ENCODE assay signal across 8 cellular contexts in genomic region chr3:169661567-169662214, GRCh38. TPM values are rescaled to one million over a fixed set of nuclear protein-coding genes. Genes with fewer than 3 reads are reported as not detected.
DNase-seq lines count a peak whose midpoint lies in the region; ATAC-seq and TF ChIP-seq lines count a peak whose summit lies in the region.

No MANE protein-coding gene starts in this region.

- peak overlapping the region; percentile 22 to 86 for H3K9ac ChIP-seq in duodenal mucosa (ENCODE audit: low read depth in 1 of 2, low read length in 2 of 2)
- H3K9ac ChIP-seq in mesenchymal stem cell (ENCODE audit: low read length), result peak overlapping the region; percentile 43

- no peak overlapping the region for H3K18ac ChIP-seq in mesenchymal stem cell (ENCODE audit: low read depth in 1 of 2, low read length in 2 of 2)

- under 1% methylated on average over 33 of the region's 44 CpGs for WGBS in mesenchymal stem cell
- under 1% methylated on average over 44 of the region's 44 CpGs for WGBS in urinary bladder

- peaks cover 51% of the 10 kb centered on the region for H3K27me3 ChIP-seq in AG04450 (ENCODE audit: control insufficient read depth, insufficient read depth, low read length)
- H3K27me3 ChIP-seq in duodenal mucosa (ENCODE audit: control insufficient read depth in 1 of 2, insufficient read depth in 2 of 2, low read length in 2 of 2), result peaks cover 32 to 61% of the 10 kb centered on the region in 2 donors
- H3K27me3 ChIP-seq in mesenchymal stem cell (ENCODE audit: control insufficient read depth in 1 of 2, insufficient read depth in 1 of 2, low read length in 2 of 2), result peaks cover 73 to 94% of the 10 kb centered on the region in 2 experiments

- H3K4me2 ChIP-seq in mesenchymal stem cell (ENCODE audit: low read length, poor library complexity, severe bottlenecking), result peak overlapping the region; percentile 99

- peak overlapping the region in 1 of 2 experiments; percentile 75 for H3K23ac ChIP-seq in mesenchymal stem cell (ENCODE audit: low read length in 2 of 2)

- no peak overlapping the region for H2BK120ac ChIP-seq in mesenchymal stem cell (ENCODE audit: low read depth, low read length)

- no peak overlapping the region for H3K14ac ChIP-seq in mesenchymal stem cell (ENCODE audit: low read length in 2 of 2)

- CTCF ChIA-PET in AG04450 (lab: Charles Lee), result interaction anchor here (0.6 to 4.8 kb wide), 14 partner anchors 11 to 797 kb away, joined by 3 to 39 read pairs (median 4); no protein-coding TSS in a partner anchor

- peaks cover 4 to 18% of the 10 kb centered on the region in 2 donors for H3K4me1 ChIP-seq in duodenal mucosa (ENCODE audit: control insufficient read depth in 1 of 2, insufficient read depth in 2 of 2, low read length in 2 of 2)
- peaks cover 26% of the 10 kb centered on the region for H3K4me1 ChIP-seq in mesenchymal stem cell (ENCODE audit: control insufficient read depth, insufficient read depth, low read depth, low read length)
- H3K4me1 ChIP-seq in urinary bladder (ENCODE audit: insufficient read depth), result no peaks in the 10 kb centered on the region

- peaks cover 4% of the 10 kb centered on the region; the same call in 1 of the 2 replicates for H3K9me3 ChIP-seq in AG04450 (ENCODE audit: control insufficient read depth, insufficient read depth, low read length)
- no peaks in the 10 kb centered on the region for H3K9me3 ChIP-seq in duodenal mucosa (ENCODE audit: control insufficient read depth in 1 of 2, low read length in 2 of 2)
- no peaks in the 10 kb centered on the region for H3K9me3 ChIP-seq in mesenchymal stem cell (ENCODE audit: control insufficient read depth, low read length)

- no peak overlapping the region for H2BK15ac ChIP-seq in mesenchymal stem cell (ENCODE audit: low read depth, poor library complexity, severe bottlenecking)

- ATAC-seq in GM18511 (IDR thresholded peaks at IDR 0.05; ENCODE audit: unreplicated experiment) (peak; percentile 17), HG03139 (IDR thresholded peaks at IDR 0.05; ENCODE audit: unreplicated experiment) (peak; percentile 10)

- H3K4ac ChIP-seq in mesenchymal stem cell (ENCODE audit: low read depth in 1 of 2, low read length in 2 of 2), result no peak overlapping the region

- H2AK5ac ChIP-seq in mesenchymal stem cell (ENCODE audit: low read length, severe bottlenecking), result no peak overlapping the region

- no peak overlapping the region for H4K8ac ChIP-seq in mesenchymal stem cell (ENCODE audit: low read length)

- H3K36me3 ChIP-seq in duodenal mucosa (ENCODE audit: control insufficient read depth in 1 of 2, insufficient read depth in 2 of 2, low read length in 2 of 2), result no peaks in the 10 kb centered on the region
- no peaks in the 10 kb centered on the region for H3K36me3 ChIP-seq in mesenchymal stem cell (ENCODE audit: control insufficient read depth in 1 of 2, insufficient read depth in 2 of 2, low read depth in 1 of 2, low read length in 2 of 2)
- no peaks in the 10 kb centered on the region for H3K36me3 ChIP-seq in urinary bladder (ENCODE audit: insufficient read depth)

- H2AFZ ChIP-seq in mesenchymal stem cell (ENCODE audit: low read depth, low read length), result no peak overlapping the region

- no peak overlapping the region for H2BK5ac ChIP-seq in mesenchymal stem cell (ENCODE audit: low read depth, low read length, poor library complexity, severe bottlenecking)

- no peaks in the 10 kb centered on the region for H3K79me1 ChIP-seq in mesenchymal stem cell (replicated peaks; ENCODE audit: low read length, poor library complexity, severe bottlenecking)

- no peak for TF ChIP-seq CTCF in AG04450 (IDR thresholded peaks at IDR 0.05; ENCODE audit: low read depth, low read length)

- DNase-seq in AG04450 (ENCODE audit: low read depth, low spot score) (no peak), RPMI8226 (peak; percentile 23), mesenchymal stem cell (peak; percentile 26)
- no peak for DNase-seq in activated CD4-positive, CD25-positive, alpha-beta regulatory T cell treated with anti-CD3 and anti-CD28 coated beads, Interleukin-2, amount 50 U/mL, for 72 hours

- H3K4me3 ChIP-seq in AG04450 (ENCODE audit: low read depth, low read length) (peak overlapping the region; percentile 69), duodenal mucosa (ENCODE audit: low read depth in 1 of 2, low read length in 2 of 2) (peak overlapping the region; percentile 75 to 82), mesenchymal stem cell (ENCODE audit: insufficient read depth in 1 of 2, low read depth in 1 of 2, low read length in 2 of 2) (peak overlapping the region; percentile 64 to 81), urinary bladder (ENCODE audit: low read depth, low read length) (peak overlapping the region; percentile 62)

- POLR2A ChIA-PET in AG04450 (lab: Yijun Ruan, JAX), result no interaction called here

- H3K27ac ChIP-seq in AG04450 (ENCODE audit: low read depth, low read length) (no peak overlapping the region), duodenal mucosa (ENCODE audit: low read depth, low read length) (peak overlapping the region; percentile 80), mesenchymal stem cell (ENCODE audit: low read length, poor library complexity, severe bottlenecking) (no peak overlapping the region), urinary bladder (ENCODE audit: low read depth) (peak overlapping the region; percentile 85)

- H4K91ac ChIP-seq in mesenchymal stem cell (ENCODE audit: low read length), result peak overlapping the region; percentile 10

- no peak overlapping the region for H2BK12ac ChIP-seq in mesenchymal stem cell (ENCODE audit: low read length in 2 of 2)

RNA-seq across cellular contexts. Expression of gene MECOM, which starts 1.8 kb away (rescaled TPM):
- polyA plus RNA-seq in AG04450 (2011; rRNA removed) (14.3 and 18.4 TPM in 2 replicates), urinary bladder (14.5 TPM)
- 52.4 and 57.2 TPM in 2 replicates for polyA minus RNA-seq in AG04450 (2011; rRNA and poly(A)+ RNA removed)
- polyA plus RNA-seq in mesenchymal stem cell (2013, experiment 1 of 2), result 0.54 TPM
- 0.22 TPM for polyA plus RNA-seq in mesenchymal stem cell (2013, experiment 2 of 2)
- total RNA-seq in urinary bladder, result 74.4 TPM

Comparison
In these comparisons a context has a peak if more than half of its experiments do, and no peak if none do; other contexts are left out.
1. DNase-seq: peak in RPMI8226 (single experiment) and mesenchymal stem cell (single experiment); none in AG04450 (single experiment) and activated CD4-positive, CD25-positive, alpha-beta regulatory T cell treated with anti-CD3 and anti-CD28 coated beads, Interleukin-2, amount 50 U/mL, for 72 hours (single experiment).
2. H3K27ac ChIP-seq: peak in duodenal mucosa (single experiment) and urinary bladder (single experiment); none in AG04450 (single experiment) and mesenchymal stem cell (single experiment).
3. Peak in every context shown above with its lines, with median percentiles within 50 percentile points of each other: H3K4me3 ChIP-seq.